Comparison of ENCODE assay signal across 12 cellular contexts in the genomic region with DNA sequence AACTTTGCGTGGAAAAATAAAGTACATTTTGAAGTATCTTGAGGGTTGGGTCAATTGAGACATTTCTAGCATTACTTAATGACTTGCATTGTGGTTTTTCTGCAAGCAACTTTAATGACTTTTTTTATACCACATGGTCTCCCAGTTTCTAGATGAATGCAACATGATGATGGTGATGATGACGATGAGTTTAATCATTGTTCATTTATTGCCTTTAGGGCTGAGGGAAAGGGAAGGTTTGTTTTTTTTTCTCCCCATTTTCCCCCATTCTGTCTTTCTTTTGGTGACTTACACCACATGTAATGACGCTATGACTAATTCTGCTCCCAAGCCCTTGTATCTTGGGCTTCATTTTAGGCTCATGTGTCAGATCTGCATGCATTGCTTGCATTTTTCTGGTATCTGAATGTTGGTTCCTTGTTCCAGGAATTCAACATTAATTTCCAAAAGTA. TPM values are rescaled to one million over a fixed set of nuclear protein-coding genes. Genes with fewer than 3 reads are reported as not detected.
A peak's percentile ranks its signal among the peaks of the same experiment; 100 is the strongest.
DNase-seq lines count a peak whose midpoint lies in the region; ATAC-seq, FAIRE-seq and TF ChIP-seq lines count a peak whose summit lies in the region.
"Had no signal": no experiment of that assay in that cellular context is flagged by ENCODE, and none has a peak within 500 bp of the region (broad histone marks: within the 10 kb centered on the region; RNA-seq: fewer than 3 reads in every experiment).

No MANE protein-coding gene starts in this region.

- H3K4me3 Mint-ChIP-seq in T-helper 2 cell treated with Interferon-gamma antibody and Interleukin-4, amounts not matched to agents 5 μg/mL and 100 μg/mL, for 36 hours, result no peak overlapping the region
- H3K4me3 Mint-ChIP-seq: T-helper 17 cell had no signal

- H3K27me3 ChIP-seq in AG04450 (ENCODE audit: control insufficient read depth, insufficient read depth, low read length) (no peaks in the 10 kb centered on the region), foreskin keratinocyte (no peaks in the 10 kb centered on the region), small intestine (ENCODE audit: control insufficient read depth in 2 of 2, insufficient read depth in 2 of 2, low read length in 2 of 2) (no peaks in the 10 kb centered on the region)

- H3K4me1 Mint-ChIP-seq in T-helper 2 cell treated with Interferon-gamma antibody and Interleukin-4, amounts not matched to agents 5 μg/mL and 100 μg/mL, for 36 hours (ENCODE audit: low read depth), result peaks cover 19% of the 10 kb centered on the region

- no peak for FAIRE-seq in small intestine (lab: Jason Lieb, UNC)
- FAIRE-seq: endothelial cell of umbilical vein had no signal

- POLR2A ChIA-PET in AG04450 (lab: Yijun Ruan, JAX), result no interaction called here

- H3K9me3 ChIP-seq in AG04450 (ENCODE audit: control insufficient read depth, insufficient read depth, low read length), result no peaks in the 10 kb centered on the region
- H3K9me3 ChIP-seq in small intestine (ENCODE audit: control insufficient read depth, low read depth), result no peaks in the 10 kb centered on the region

- no peak overlapping the region for H3K27ac Mint-ChIP-seq in T-helper 2 cell treated with Interferon-gamma antibody and Interleukin-4, amounts not matched to agents 5 μg/mL and 100 μg/mL, for 36 hours
- H3K27ac Mint-ChIP-seq: T-helper 17 cell had no signal

- peak; percentile 82 for DNase-seq in AG04450 (ENCODE audit: low read depth, low spot score)
- peak; percentile 14 for DNase-seq in T-helper 2 cell treated with Interferon-gamma antibody and Interleukin-4, amounts not matched to agents 5 μg/mL and 100 μg/mL, for 36 hours (ENCODE audit: low spot score)
- peak; percentile 94 to 98 for DNase-seq in foreskin keratinocyte
- DNase-seq in small intestine, result no peak
- DNase-seq: activated effector memory CD4-positive, alpha-beta T cell treated with Interleukin-2 at 50 U/mL for 16 hours; NCI-H510A treated with DMSO at 0.1 percent for 48 hours; T-helper 17 cell had no signal

- WGBS in small intestine, 3 donors, result 75 to 93% (median 77%) methylated on average over 3 of the region's 3 CpGs

- no peaks in the 10 kb centered on the region for H3K9me3 Mint-ChIP-seq in T-helper 2 cell treated with Interferon-gamma antibody and Interleukin-4, amounts not matched to agents 5 μg/mL and 100 μg/mL, for 36 hours

- peaks cover 20% of the 10 kb centered on the region for H3K36me3 Mint-ChIP-seq in T-helper 2 cell treated with Interferon-gamma antibody and Interleukin-4, amounts not matched to agents 5 μg/mL and 100 μg/mL, for 36 hours (ENCODE audit: low read depth)

- H3K4me3 ChIP-seq in AG04450 (ENCODE audit: low read depth, low read length), result no peak overlapping the region
- H3K4me3 ChIP-seq in small intestine (ENCODE audit: low read depth in 1 of 2, low read length in 2 of 2), result no peak overlapping the region

- no peaks in the 10 kb centered on the region for H3K27me3 Mint-ChIP-seq in T-helper 2 cell treated with Interferon-gamma antibody and Interleukin-4, amounts not matched to agents 5 μg/mL and 100 μg/mL, for 36 hours (ENCODE audit: low read depth)
- H3K27me3 Mint-ChIP-seq: T-helper 17 cell had no signal

- TF ChIP-seq CTCF in AG04450 (IDR thresholded peaks at IDR 0.05; ENCODE audit: low read depth, low read length) (no peak), foreskin keratinocyte (conservative IDR thresholded peaks at IDR 0.05) (no peak)

- CTCF ChIA-PET in AG04450 (lab: Charles Lee), result no interaction called here

- peaks cover 0 to 10% of the 10 kb centered on the region in 2 donors for H3K36me3 ChIP-seq in small intestine (ENCODE audit: control insufficient read depth in 2 of 2, insufficient read depth in 2 of 2, low read length in 2 of 2)

- peaks cover 25% of the 10 kb centered on the region for H3K4me1 ChIP-seq in foreskin keratinocyte
- no peaks in the 10 kb centered on the region for H3K4me1 ChIP-seq in small intestine (ENCODE audit: control insufficient read depth in 2 of 2, insufficient read depth in 1 of 2, low read depth in 1 of 2, low read length in 1 of 2)

- peak; percentile 45 for ATAC-seq in GM18870 (IDR thresholded peaks at IDR 0.05; ENCODE audit: unreplicated experiment)
- ATAC-seq in foreskin keratinocyte, result peak; percentile 92
- ATAC-seq in HG02870 (IDR thresholded peaks at IDR 0.05; ENCODE audit: unreplicated experiment), result no peak
- ATAC-seq in GM21367 (IDR thresholded peaks at IDR 0.05; ENCODE audit: unreplicated experiment), result no peak
- ATAC-seq in GM18868 (IDR thresholded peaks at IDR 0.05; ENCODE audit: unreplicated experiment), result no peak
- ATAC-seq: T-helper 17 cell had no signal

- H3K27ac ChIP-seq in AG04450 (ENCODE audit: low read depth, low read length), result peak overlapping the region; percentile 77
- peak overlapping the region; percentile 45 for H3K27ac ChIP-seq in foreskin keratinocyte
- no peak overlapping the region for H3K27ac ChIP-seq in small intestine (ENCODE audit: low read depth in 1 of 2, low read length in 1 of 2)

RNA-seq across cellular contexts. Expression of gene NXNL2, which starts 57.7 kb away (rescaled TPM):
- polyA plus RNA-seq in AG04450 (2011; rRNA removed) (0.31 and 0.92 TPM in 2 replicates), foreskin keratinocyte (0.07 and 0.11 TPM in 2 replicates), small intestine (under 1 TPM in 1 of 3 donors, not detected in 2; 0.10 TPM)
- polyA minus RNA-seq in AG04450 (2011; rRNA and poly(A)+ RNA removed), result 0.35 TPM in 1 of 2 replicates, not detected in the other
- total RNA-seq in foreskin keratinocyte, result not detected in 2 replicates
- total RNA-seq: endothelial cell of umbilical vein, T-helper 17 cell had no signal

Comparison
In these comparisons a context has a peak if more than half of its experiments do, and no peak if none do; other contexts are left out.
1. H3K27ac ChIP-seq: peak in AG04450 (single experiment) and foreskin keratinocyte (single experiment); none in small intestine (0 of 2).
2. ATAC-seq: peak in GM18870 (single experiment) and foreskin keratinocyte (single experiment); none in HG02870 (single experiment), GM21367 (single experiment) and GM18868 (single experiment).